ENCODE assay signal across 8 cellular contexts in the genomic region with DNA sequence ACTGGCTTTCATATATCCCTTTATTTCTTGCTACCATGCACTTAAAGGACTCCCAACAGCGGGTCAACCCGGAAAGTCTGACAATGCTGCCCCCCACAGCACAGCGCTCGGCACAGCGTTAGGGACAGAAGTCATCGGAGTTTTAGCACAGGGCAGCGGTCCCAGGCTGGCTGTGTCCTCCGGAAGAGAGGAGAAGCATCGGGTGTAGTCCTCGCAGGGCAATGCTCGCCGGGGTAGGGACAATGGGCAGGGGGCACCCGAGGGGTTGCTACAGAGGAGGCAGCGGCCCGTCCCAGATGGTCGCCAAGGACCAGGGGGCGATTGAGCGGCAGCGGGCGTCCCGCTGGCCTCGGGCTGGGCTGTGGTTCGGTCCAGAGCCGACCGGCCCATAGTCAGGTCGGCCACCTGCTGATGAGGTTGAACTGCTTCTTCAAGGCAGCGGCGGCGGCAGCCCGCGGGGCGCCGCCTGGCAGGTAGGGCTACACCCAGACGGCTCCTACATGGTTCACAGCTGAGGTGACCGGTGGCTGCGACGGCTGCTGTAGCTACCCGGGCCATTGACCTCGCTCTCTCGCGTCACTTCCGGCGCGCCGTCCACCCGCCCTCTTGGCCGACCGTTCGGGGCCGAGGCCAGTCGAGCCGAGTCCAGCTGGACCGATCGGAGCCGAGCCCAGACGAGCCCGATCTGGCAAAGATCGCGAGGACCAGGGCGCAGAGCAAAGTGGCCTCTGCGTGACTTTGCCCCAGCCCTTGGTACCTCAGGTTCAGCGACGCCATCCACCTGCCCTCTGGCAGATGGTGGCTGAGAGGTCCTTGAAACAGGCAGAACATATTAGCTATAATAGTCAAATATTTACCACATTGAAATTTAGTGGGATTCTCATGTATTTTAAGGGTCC. TPM values are rescaled to one million over a fixed set of nuclear protein-coding genes. Genes with fewer than 3 reads are reported as not detected.
DNase-seq lines count a peak whose midpoint lies in the region; ATAC-seq and TF ChIP-seq lines count a peak whose summit lies in the region.

No MANE protein-coding gene starts in this region.

- BruUV-seq in OCI-LY7 (replicated peaks; lab: Mats Ljungman, UMichigan): no TSS peak

- peak; percentile 47 for ATAC-seq in GM19372 (IDR thresholded peaks at IDR 0.05; ENCODE audit: low read depth, unreplicated experiment)
- peak; percentile 39 to 46 for ATAC-seq in activated T-cell treated with anti-CD3 and anti-CD28 coated beads, Interleukin-2, amount 50 U/mL, for 4 hours

- H3K4me2 ChIP-seq in OCI-LY7 (ENCODE audit: low read length): peak overlapping the region; percentile 47; the same call in 1 of the 2 replicates

- no peaks in the 10 kb centered on the region for H3K27me3 Mint-ChIP-seq in activated T-cell treated with anti-CD3 and anti-CD28 coated beads, Interleukin-2, amount 50 U/mL, for 4 hours (ENCODE audit: low read depth)

- H3K9me2 ChIP-seq in OCI-LY7 (ENCODE audit: insufficient read depth, low read length): no peaks in the 10 kb centered on the region

- H3K36me3 ChIP-seq in HUES48 (ENCODE audit: control insufficient read depth, insufficient read depth, low read length) (no peaks in the 10 kb centered on the region), OCI-LY7 (ENCODE audit: insufficient read depth, low read length) (no peaks in the 10 kb centered on the region), esophagus (ENCODE audit: control insufficient read depth in 2 of 2, insufficient read depth in 2 of 2, low read length in 1 of 2) (no peaks in the 10 kb centered on the region), mucosa of rectum (ENCODE audit: control insufficient read depth in 2 of 2, insufficient read depth in 2 of 2, low read length in 2 of 2) (no peaks in the 10 kb centered on the region)

- H3K4me3 ChIP-seq in HUES48 (ENCODE audit: low read depth, low read length) (peak overlapping the region; percentile 86), OCI-LY7 (ENCODE audit: low read depth, low read length, poor library complexity, severe bottlenecking) (no peak overlapping the region), esophagus (ENCODE audit: low read depth in 1 of 2, low read length in 2 of 2) (peak overlapping the region; percentile 63 to 76), mucosa of rectum (ENCODE audit: low read length in 2 of 2) (peak overlapping the region; percentile 88 to 95)

- CTCF ChIA-PET in OCI-LY7 (lab: Charles Lee; ENCODE audit: unreplicated experiment): no interaction called here

- H3K27ac ChIP-seq in C4-2B (peak overlapping the region; percentile 70), HUES48 (ENCODE audit: low read depth, low read length) (peak overlapping the region; percentile 74), OCI-LY7 (ENCODE audit: low read depth, low read length, poor library complexity, severe bottlenecking) (no peak overlapping the region), esophagus (ENCODE audit: low read depth in 2 of 2, low read length in 1 of 2) (peak overlapping the region; percentile 71 to 91), mucosa of rectum (ENCODE audit: low read depth in 2 of 2, low read length in 2 of 2) (peak overlapping the region; percentile 88 to 90)

- no peak for DNase-seq in OCI-LY7 (ENCODE audit: low spot score)
- DNase-seq in activated T-cell treated with anti-CD3 and anti-CD28 coated beads, Interleukin-2, amount 50 U/mL, for 4 hours: peak; percentile 48
- DNase-seq in stimulated activated CD8-positive, alpha-beta memory T cell treated with anti-CD3 and anti-CD28 coated beads, Interleukin-4, amount 100 ng/mL, for 1 hour (ENCODE audit: low read depth in 2 of 2, low spot score in 1 of 2): peak; percentile 46 to 53

- H2AFZ ChIP-seq in OCI-LY7 (ENCODE audit: low read length): no peak overlapping the region

- peaks cover 35% of the 10 kb centered on the region for H3K4me1 Mint-ChIP-seq in activated T-cell treated with anti-CD3 and anti-CD28 coated beads, Interleukin-2, amount 50 U/mL, for 4 hours (ENCODE audit: low read depth)

- 0 to 1% methylated on average over 62 to 63 of the region's 63 CpGs for WGBS in esophagus, 2 donors

- intact Hi-C loops in OCI-LY7 (cut with micrococcal nuclease; ENCODE audit: unreplicated experiment): loop anchor here (5.0 kb wide), 1 partner anchor 200 kb away; no protein-coding TSS in a partner anchor

- H3K9ac ChIP-seq in HUES48 (ENCODE audit: low read depth, low read length): peak overlapping the region; percentile 78
- H3K9ac ChIP-seq in mucosa of rectum (ENCODE audit: low read depth in 1 of 2, low read length in 2 of 2): peak overlapping the region; percentile 96 to 97

- POLR2A ChIA-PET in OCI-LY7 (lab: Charles Lee): no interaction called here

- H3K4me1 ChIP-seq in HUES48 (ENCODE audit: control insufficient read depth, insufficient read depth, low read length) (peaks cover 16% of the 10 kb centered on the region), OCI-LY7 (ENCODE audit: insufficient read depth, low read length, poor library complexity, severe bottlenecking) (peaks cover 25% of the 10 kb centered on the region), esophagus (ENCODE audit: control insufficient read depth in 2 of 2, insufficient read depth in 2 of 2, low read length in 1 of 2) (no peaks in the 10 kb centered on the region), mucosa of rectum (ENCODE audit: control insufficient read depth in 2 of 2, insufficient read depth in 2 of 2, low read length in 2 of 2) (peaks cover 28 to 35% of the 10 kb centered on the region in 2 donors)

- no peaks in the 10 kb centered on the region for H4K20me1 ChIP-seq in OCI-LY7 (ENCODE audit: insufficient read depth, low read length)

- no peaks in the 10 kb centered on the region for H3K9me3 Mint-ChIP-seq in activated T-cell treated with anti-CD3 and anti-CD28 coated beads, Interleukin-2, amount 50 U/mL, for 4 hours

- H3K9me3 ChIP-seq in HUES48 (ENCODE audit: control insufficient read depth, insufficient read depth, low read length): no peaks in the 10 kb centered on the region
- H3K9me3 ChIP-seq in OCI-LY7 (ENCODE audit: low read length): no peaks in the 10 kb centered on the region
- H3K9me3 ChIP-seq in esophagus (ENCODE audit: control insufficient read depth in 2 of 2, insufficient read depth in 1 of 2, low read depth in 1 of 2, low read length in 1 of 2): no peaks in the 10 kb centered on the region
- no peaks in the 10 kb centered on the region for H3K9me3 ChIP-seq in mucosa of rectum (ENCODE audit: control insufficient read depth in 2 of 2, low read length in 2 of 2)

- peaks cover 16% of the 10 kb centered on the region; the same call in 1 of the 2 replicates for H3K79me2 ChIP-seq in OCI-LY7 (ENCODE audit: insufficient read depth, low read depth, low read length)

- H3K36me3 Mint-ChIP-seq in activated T-cell treated with anti-CD3 and anti-CD28 coated beads, Interleukin-2, amount 50 U/mL, for 4 hours (ENCODE audit: insufficient read depth): no peaks in the 10 kb centered on the region

- H3K4me3 Mint-ChIP-seq in activated T-cell treated with anti-CD3 and anti-CD28 coated beads, Interleukin-2, amount 50 U/mL, for 4 hours: peak overlapping the region; percentile 96

- H3K27me3 ChIP-seq in HUES48 (ENCODE audit: control insufficient read depth, insufficient read depth, low read length) (no peaks in the 10 kb centered on the region), esophagus (ENCODE audit: control insufficient read depth in 1 of 2, insufficient read depth in 2 of 2, low read length in 2 of 2) (no peaks in the 10 kb centered on the region), mucosa of rectum (ENCODE audit: control insufficient read depth in 2 of 2, insufficient read depth in 2 of 2, low read length in 2 of 2) (no peaks in the 10 kb centered on the region)

- TF ChIP-seq CTCF in C4-2B (conservative IDR thresholded peaks at IDR 0.05) (peak; percentile 40), OCI-LY7 (conservative IDR thresholded peaks at IDR 0.05; ENCODE audit: low read length) (peak; percentile 41)

RNA-seq across cellular contexts. Expression of gene LCMT1, which starts 4.7 kb away (rescaled TPM):
- 19.4 and 31.3 TPM in 2 replicates for total RNA-seq in OCI-LY7 (2014; rRNA removed; shearing (Covaris generic))
- total RNA-seq in OCI-LY7 (2022): 41.1 and 42.0 TPM in 2 replicates
- 10 to 100 TPM; 32.0 to 40.1 (median 32.8) TPM for total RNA-seq in activated T-cell treated with anti-CD3 and anti-CD28 coated beads, Interleukin-2, amount 50 U/mL, for 4 hours
- polyA plus RNA-seq in esophagus: 10 to 100 TPM; 16.3 to 23.2 TPM
